ENCODE assay signal across 21 cellular contexts in genomic region chr5:95969646-95970358, GRCh38. TPM values are rescaled to one million over a fixed set of nuclear protein-coding genes. Genes with fewer than 3 reads are reported as not detected.
A peak's percentile ranks its signal among the peaks of the same experiment; 100 is the strongest.
DNase-seq lines count a peak whose midpoint lies in the region; ATAC-seq, FAIRE-seq and TF ChIP-seq lines count a peak whose summit lies in the region.
"Had no signal": no experiment of that assay in that cellular context is flagged by ENCODE, and none has a peak within 500 bp of the region (broad histone marks: within the 10 kb centered on the region; RNA-seq: fewer than 3 reads in every experiment).

No MANE protein-coding gene starts in this region.

- H3K79me2 ChIP-seq in HepG2 (ENCODE audit: insufficient read depth, low read length) = peaks cover 25% of the 10 kb centered on the region

- POLR2A ChIA-PET in AG04450 (lab: Yijun Ruan, JAX) = interaction anchor here (0.5 to 0.6 kb wide), 2 partner anchors 29 to 66 kb away, joined by 3 to 11 read pairs; no protein-coding TSS in a partner anchor
- POLR2A ChIA-PET in HepG2 (lab: Yijun Ruan, JAX) = interaction anchor here (1.0 to 4.0 kb wide), 3 partner anchors 17 to 108 kb away, joined by 3 to 27 read pairs (median 9); no protein-coding TSS in a partner anchor

- FAIRE-seq in HepG2 (lab: Jason Lieb, UNC) = peak; percentile 90
- FAIRE-seq: endometrium, GM19239 had no signal

- peak overlapping the region; percentile 16; the same call in 1 of the 2 replicates for H3K9ac ChIP-seq in HepG2 (ENCODE audit: insufficient read depth, low read depth, low read length)

- TF ChIP-seq EP300 in HepG2 (IDR thresholded peaks at IDR 0.05; ENCODE audit: low read depth in 2 of 2, low read length in 2 of 2) (peak in 1 of 2 experiments; percentile 90; a peak in 3 of 4 replicates), HepG2 (CRISPR knock-in tag; IDR thresholded peaks at IDR 0.05; ENCODE audit: borderline replicate concordance) (peak; percentile 84)

- peak; percentile 41 for DNase-seq in AG04450 (ENCODE audit: low read depth, low spot score)
- peak; percentile 68 for DNase-seq in NB4 (ENCODE audit: low read depth)
- peak; percentile 81 for DNase-seq in choroid plexus epithelial cell (ENCODE audit: low read depth)
- peak; percentile 95 for DNase-seq in HepG2 (ENCODE audit: low spot score)
- DNase-seq in right atrium auricular region (ENCODE audit: low spot score) = no peak
- DNase-seq in AG08396 (ENCODE audit: low spot score) = no peak
- no peak for DNase-seq in spleen
- DNase-seq: activated CD4-positive, CD25-positive, alpha-beta regulatory T cell treated with anti-CD3 and anti-CD28 coated beads, Interleukin-2, amount 50 U/mL, for 72 hours; activated effector memory CD4-positive, alpha-beta T cell treated with anti-CD3 and anti-CD28 coated beads, Interleukin-2, amount 50 U/mL, for 16 hours; anterior cingulate cortex; glutamatergic neuron; immature natural killer cell; NCI-H187 treated with DMSO at 0.1 percent for 48 hours; psoas muscle; SJCRH30; stimulated activated CD4-positive, alpha-beta T cell treated with anti-CD3 and anti-CD28 coated beads, Interleukin-15, amount 100 ng/mL, for 24 hours; stimulated activated naive CD4-positive, alpha-beta T cell; upper lobe of left lung had no signal

- H3K4me1 ChIP-seq in HepG2 (ENCODE audit: insufficient read depth, low read length) (peaks cover 67% of the 10 kb centered on the region), right atrium auricular region (peaks cover 0 to 12% of the 10 kb centered on the region in 2 donors), spleen (no peaks in the 10 kb centered on the region)
- H3K4me1 ChIP-seq: psoas muscle, upper lobe of left lung had no signal

- no peak overlapping the region for H3K27ac ChIP-seq in AG04450 (ENCODE audit: low read depth, low read length)
- H3K27ac ChIP-seq in HepG2 (ENCODE audit: extremely low read length, insufficient read depth, low read length) = peak overlapping the region; percentile 63
- no peak overlapping the region for H3K27ac ChIP-seq in right atrium auricular region
- peak overlapping the region in 2 of 8 donors; percentile 12 to 33 for H3K27ac ChIP-seq in spleen
- H3K27ac ChIP-seq: psoas muscle, SJCRH30, upper lobe of left lung had no signal

- H3K27me3 ChIP-seq in AG04450 (ENCODE audit: control insufficient read depth, insufficient read depth, low read length) (no peaks in the 10 kb centered on the region), HepG2 (ENCODE audit: control insufficient read depth in 1 of 2, insufficient read depth in 2 of 2, low read length in 2 of 2) (no peaks in the 10 kb centered on the region), right atrium auricular region (no peaks in the 10 kb centered on the region), spleen (replicated peaks in 1 of 7) (no peaks in the 10 kb centered on the region)
- H3K27me3 ChIP-seq: SJCRH30, upper lobe of left lung had no signal

- no peak for TF ChIP-seq CTCF in AG04450 (IDR thresholded peaks at IDR 0.05; ENCODE audit: low read depth, low read length)
- no peak for TF ChIP-seq CTCF in NB4 (IDR thresholded peaks at IDR 0.05; ENCODE audit: low read depth, low read length)
- no peak for TF ChIP-seq CTCF in choroid plexus epithelial cell (conservative IDR thresholded peaks at IDR 0.05; ENCODE audit: low read depth, low read length)
- TF ChIP-seq CTCF in HepG2 (CRISPR knock-in tag; IDR thresholded peaks at IDR 0.05) = no peak
- TF ChIP-seq CTCF in right atrium auricular region (IDR thresholded peaks at IDR 0.05) = no peak
- TF ChIP-seq CTCF in spleen (IDR thresholded peaks at IDR 0.05 in 8 of 11, conservative IDR thresholded peaks at IDR 0.05 in 3 of 11) = no peak

- no peaks in the 10 kb centered on the region for H3K36me3 ChIP-seq in HepG2 (replicated peaks in 1 of 2; ENCODE audit: control insufficient read depth in 1 of 2, insufficient read depth in 2 of 2, low read length in 2 of 2)
- no peaks in the 10 kb centered on the region for H3K36me3 ChIP-seq in right atrium auricular region
- H3K36me3 ChIP-seq in spleen = no peaks in the 10 kb centered on the region
- H3K36me3 ChIP-seq: SJCRH30, upper lobe of left lung had no signal

- TF ChIP-seq RAD21 in HepG2 (CRISPR knock-in tag; IDR thresholded peaks at IDR 0.05) = no peak

- TF ChIP-seq POLR2A in NB4 (IDR thresholded peaks at IDR 0.05; ENCODE audit: extremely low read depth, insufficient read length) (no peak), HepG2 (IDR thresholded peaks at IDR 0.05; ENCODE audit: insufficient read depth in 1 of 2, low read depth in 2 of 2, low read length in 2 of 2) (no peak), spleen (IDR thresholded peaks at IDR 0.05) (no peak)

- BruUV-seq in HepG2 (replicated peaks; lab: Mats Ljungman, UMichigan) = no TSS peak

- no peak overlapping the region for H2AFZ ChIP-seq in HepG2 (ENCODE audit: low read length)

- intact Hi-C loops in HepG2 (cut with micrococcal nuclease; ENCODE audit: unreplicated experiment) = loop anchor here (10.0 kb wide), 1 partner anchor 45 kb away; no protein-coding TSS in a partner anchor
- intact Hi-C loops in spleen (cut with DNase I; ENCODE audit: low total_unique reads) = loop anchor here (10.0 kb wide), 1 partner anchor 365 kb away; no protein-coding TSS in a partner anchor

- no peaks in the 10 kb centered on the region for H4K20me1 ChIP-seq in HepG2 (ENCODE audit: insufficient read depth, low read length)

- in situ Hi-C loops in HepG2 (cut with HindIII; ENCODE audit: extremely low pct_ligation_motif_present, low pct_unique_long_range_greater_than_20kb) = loop anchor here (10.0 kb wide), 1 partner anchor 365 kb away; no protein-coding TSS in a partner anchor

- 8% methylated on average over 5 of the region's 5 CpGs for WGBS in HepG2 (ENCODE audit: low lambda C conversion rate)
- WGBS in spleen, 5 donors = 89 to 96% (median 93%) methylated on average over 5 of the region's 5 CpGs

- ATAC-seq in HepG2 (peak; percentile 89), HG02571 (IDR thresholded peaks at IDR 0.05; ENCODE audit: unreplicated experiment) (no peak)
- ATAC-seq: psoas muscle had no signal

- H3K4me2 ChIP-seq in HepG2 (ENCODE audit: low read depth, low read length) = peak overlapping the region; percentile 63

- CTCF ChIA-PET in AG04450 (lab: Charles Lee) (interaction anchor here (1.6 kb wide), 1 partner anchor 367 kb away, joined by 4 read pairs; no protein-coding TSS in a partner anchor), HepG2 (lab: Yijun Ruan, JAX; ENCODE audit: low intra/inter-chr PET ratio, low total read pairs) (no interaction called here)

- H3K4me3 ChIP-seq in AG04450 (ENCODE audit: low read depth, low read length) (no peak overlapping the region), NB4 (ENCODE audit: low read depth, low read length) (no peak overlapping the region), choroid plexus epithelial cell (ENCODE audit: low read depth, low read length) (no peak overlapping the region), HepG2 (replicated peaks in 1 of 3; ENCODE audit: insufficient read depth in 1 of 3, low read depth in 2 of 3, low read length in 3 of 3) (peak overlapping the region in 1 of 3 experiments; percentile 32; a peak in 1 of 6 replicates), right atrium auricular region (no peak overlapping the region), spleen (no peak overlapping the region)
- H3K4me3 ChIP-seq: psoas muscle, SJCRH30, upper lobe of left lung had no signal

- H3K9me3 ChIP-seq in AG04450 (ENCODE audit: control insufficient read depth, insufficient read depth, low read length) = no peaks in the 10 kb centered on the region
- H3K9me3 ChIP-seq in HepG2 (ENCODE audit: low read length) = no peaks in the 10 kb centered on the region
- peaks cover 0 to 9% of the 10 kb centered on the region in 2 donors for H3K9me3 ChIP-seq in right atrium auricular region
- peaks cover 0 to 18% (median 8%) of the 10 kb centered on the region in 8 donors for H3K9me3 ChIP-seq in spleen
- H3K9me3 ChIP-seq: psoas muscle, SJCRH30, upper lobe of left lung had no signal

TF ChIP-seq in HepG2, 621 proteins besides CTCF, POLR2A, EP300 and RAD21 (continues in another document):
- TF ChIP-seq ATF3 (CRISPR knock-in tag; IDR thresholded peaks at IDR 0.05) = peak; percentile 67; the same call in 1 of the 2 replicates
- 0 out of 2 replicates have a peak, but pooled peaks have one; percentile 17 for TF ChIP-seq ZNF264 (CRISPR knock-in tag; IDR thresholded peaks at IDR 0.05)
- TF ChIP-seq TEAD3 (CRISPR knock-in tag; optimal IDR thresholded peaks at IDR 0.05; ENCODE audit: borderline replicate concordance) = peak; percentile 78
- peak; percentile 42; the same call in 1 of the 2 replicates for TF ChIP-seq MEIS2 (CRISPR knock-in tag; IDR thresholded peaks at IDR 0.05)

RNA-seq across cellular contexts. Expression of gene ELL2, which starts 8.2 kb away (rescaled TPM):
- polyA plus RNA-seq in AG04450 (2011; rRNA removed) = 99.7 and 131 TPM in 2 replicates
- 129 and 188 TPM in 2 replicates for polyA minus RNA-seq in AG04450 (2011; rRNA and poly(A)+ RNA removed)
- total RNA-seq in HepG2 (2016; rRNA removed; fragmentation: Illumina TruSeq; extraction: Trizol) = 64.5 and 78.9 TPM in 2 replicates
- total RNA-seq in HepG2 (2016; cell fraction: cytosol; rRNA removed; fragmentation: Illumina TruSeq; extraction: Trizol; ENCODE audit: low read depth) = 19.2 and 20.4 TPM in 2 replicates
- total RNA-seq in HepG2 (2016; cell fraction: insoluble cytoplasmic fraction; rRNA removed; fragmentation: Illumina TruSeq; extraction: Trizol) = 69.3 and 74.8 TPM in 2 replicates
- 73.2 and 75.4 TPM in 2 replicates for total RNA-seq in HepG2 (2016; cell fraction: membrane; rRNA removed; fragmentation: Illumina TruSeq; extraction: Trizol)
- total RNA-seq in HepG2 (2016; cell fraction: nucleus; rRNA removed; fragmentation: Illumina TruSeq; extraction: Trizol) = 121 and 123 TPM in 2 replicates
- polyA plus RNA-seq in HepG2 (2011; rRNA removed) = 75.7 and 97.1 TPM in 2 replicates
- polyA plus RNA-seq in HepG2 (2011; cell fraction: cytosol; rRNA removed) = 40.8 and 54.3 TPM in 2 replicates
- polyA plus RNA-seq in HepG2 (2011; cell fraction: nucleus; rRNA removed) = 68.9 and 74.9 TPM in 2 replicates
- 87.7 and 101 TPM in 2 replicates for polyA plus RNA-seq in HepG2 (2012)
- 13.4 and 15.1 TPM in 2 replicates for polyA plus RNA-seq in HepG2 (2016; cell fraction: cytosol; fragmentation: Illumina TruSeq; extraction: Trizol; ENCODE audit: low read depth)
- 81.1 and 83.2 TPM in 2 replicates for polyA plus RNA-seq in HepG2 (2016; cell fraction: insoluble cytoplasmic fraction; fragmentation: Illumina TruSeq; extraction: Trizol; ENCODE audit: low read depth)
- 49.0 and 50.1 TPM in 2 replicates for polyA plus RNA-seq in HepG2 (2016; cell fraction: membrane; fragmentation: Illumina TruSeq; extraction: Trizol; ENCODE audit: low read depth)
- polyA plus RNA-seq in HepG2 (2016; cell fraction: nucleus; fragmentation: Illumina TruSeq; extraction: Trizol; ENCODE audit: insufficient read depth, low read depth) = 115 and 124 TPM in 2 replicates
- polyA minus RNA-seq in HepG2 (2011; rRNA and poly(A)+ RNA removed; ENCODE audit: low replicate concordance) = 37.6 and 93.4 TPM in 2 replicates
- polyA minus RNA-seq in HepG2 (2011; cell fraction: cytosol; rRNA and poly(A)+ RNA removed) = 82.9 and 96.7 TPM in 2 replicates
- polyA minus RNA-seq in HepG2 (2011; cell fraction: nucleus; rRNA and poly(A)+ RNA removed) = 685 and 799 TPM in 2 replicates
- 10 to 100 TPM; 28.8 to 29.1 TPM for total RNA-seq in right atrium auricular region
- 100 to 1,000 TPM in 2 of 7 donors, 10 to 100 TPM in 5; 42.3 to 109 (median 83.0) TPM for total RNA-seq in spleen
- polyA plus RNA-seq in spleen = 10 to 100 TPM in 1 of 3 donors, 1 to 10 TPM in 2; 4.3 to 11.1 (median 7.0) TPM

Comparison
In these comparisons a context has a peak if more than half of its experiments do, and no peak if none do; other contexts are left out.
1. DNase-seq: peak in AG04450 (single experiment), NB4 (single experiment), choroid plexus epithelial cell (single experiment) and HepG2 (single experiment); none in right atrium auricular region (single experiment), AG08396 (single experiment) and spleen (single experiment).